8 cellular contexts compared by ENCODE assay signal in the genomic region with DNA sequence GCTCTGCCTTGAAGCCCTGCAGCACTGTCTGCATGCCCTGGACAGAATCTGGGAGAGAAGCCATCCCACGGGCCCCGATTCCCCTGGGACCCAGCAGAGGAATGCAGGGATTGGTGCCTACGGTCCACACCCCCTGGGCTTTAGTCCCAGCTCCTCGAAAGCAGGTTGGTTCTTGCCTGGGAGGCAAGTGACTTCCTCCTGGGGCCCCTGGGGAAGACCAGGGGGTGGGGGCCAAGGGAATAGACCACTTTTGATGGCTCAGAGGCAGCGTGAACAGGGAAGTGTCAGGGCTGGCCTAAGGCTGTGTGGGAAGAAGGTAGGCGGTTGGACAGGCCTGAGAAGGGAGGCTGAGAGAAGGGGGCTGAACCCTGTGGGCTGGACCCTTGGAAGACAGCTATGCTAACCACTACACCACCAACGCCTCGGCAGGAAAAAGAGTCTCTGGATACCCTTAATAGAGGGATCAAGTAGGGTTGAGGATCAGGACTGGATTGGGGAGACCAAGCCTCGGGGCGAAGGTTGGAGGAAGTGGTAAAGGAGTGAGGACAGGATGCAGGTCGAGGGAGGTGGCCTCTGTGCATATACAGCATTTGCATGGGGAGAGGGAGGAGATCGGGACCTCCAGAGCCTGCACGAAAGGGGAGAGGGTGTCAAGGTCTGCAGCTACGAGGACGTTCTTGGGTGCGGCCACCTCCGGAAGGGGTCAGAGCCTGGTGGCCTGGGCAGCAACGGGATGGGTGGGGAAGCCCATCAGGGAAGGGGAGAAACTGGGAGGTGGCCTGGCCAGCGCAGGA. TPM values are rescaled to one million over a fixed set of nuclear protein-coding genes. Genes with fewer than 3 reads are reported as not detected.
DNase-seq lines count a peak whose midpoint lies in the region; ATAC-seq, FAIRE-seq and TF ChIP-seq lines count a peak whose summit lies in the region.

No MANE protein-coding gene starts in this region.

- H4K91ac ChIP-seq in H9 (ENCODE audit: insufficient read length, low read depth, low read length), result no peak overlapping the region

- H2BK20ac ChIP-seq in H9 (ENCODE audit: low read depth, low read length, poor library complexity, severe bottlenecking), result no peak overlapping the region

- H3K9me3 Mint-ChIP-seq in H9, result peaks cover 0 to 6% of the 10 kb centered on the region in 2 experiments; a peak in 2 of 5 replicates

- peak overlapping the region; percentile 83 for H3K4me3 ChIP-seq in RWPE2 (ENCODE audit: severe bottlenecking)
- H3K4me3 ChIP-seq in effector memory CD4-positive, alpha-beta T cell (ENCODE audit: insufficient read depth, low read depth, low read length, poor library complexity, severe bottlenecking), result peak overlapping the region; percentile 80
- peak overlapping the region; percentile 98 for H3K4me3 ChIP-seq in mucosa of descending colon

- peak overlapping the region; percentile 88 for H3K4me2 ChIP-seq in H9 (ENCODE audit: insufficient read depth, insufficient read length, low read length)

- H3K27ac ChIP-seq in H9 (ENCODE audit: insufficient read length, low read depth, low read length), result no peak overlapping the region
- peak overlapping the region; percentile 99 for H3K27ac ChIP-seq in RWPE2 (ENCODE audit: poor library complexity, severe bottlenecking)
- peak overlapping the region; percentile 77 for H3K27ac ChIP-seq in effector memory CD4-positive, alpha-beta T cell (ENCODE audit: insufficient read depth, low read length, poor library complexity, severe bottlenecking)

- H3K4me1 Mint-ChIP-seq in H9, result peaks cover 2 to 10% of the 10 kb centered on the region in 2 experiments; a peak in 3 of 4 replicates

- H3K9me3 ChIP-seq in H9 (ENCODE audit: control insufficient read depth, low read depth, low read length), result no peaks in the 10 kb centered on the region
- no peaks in the 10 kb centered on the region for H3K9me3 ChIP-seq in RWPE2 (ENCODE audit: severe bottlenecking)
- no peaks in the 10 kb centered on the region for H3K9me3 ChIP-seq in effector memory CD4-positive, alpha-beta T cell (ENCODE audit: control insufficient read depth, low read length)
- no peaks in the 10 kb centered on the region for H3K9me3 ChIP-seq in mucosa of descending colon

- H3K4me3 Mint-ChIP-seq in H9, result peak overlapping the region; percentile 92 to 97

- H2BK12ac ChIP-seq in H9 (ENCODE audit: insufficient read length, low read depth, low read length), result no peak overlapping the region

- no peak overlapping the region for H2BK15ac ChIP-seq in H9 (ENCODE audit: low read depth, low read length)

- H3K27me3 Mint-ChIP-seq in H9 (ENCODE audit: low read depth), result peaks cover 2% of the 10 kb centered on the region; the same call in 1 of the 2 replicates

- no peak overlapping the region for H3K23ac ChIP-seq in H9 (ENCODE audit: insufficient read length, low read depth, low read length)

- no peak overlapping the region for H3K18ac ChIP-seq in H9 (ENCODE audit: insufficient read length, low read depth, low read length)

- FAIRE-seq in frontal cortex (lab: Jason Lieb, UNC), result no peak
- FAIRE-seq in urothelium cell line (lab: Jason Lieb, UNC), result no peak

- H3K4ac ChIP-seq in H9 (ENCODE audit: low read depth, low read length), result no peak overlapping the region

- no peak overlapping the region for H4K8ac ChIP-seq in H9 (replicated peaks; ENCODE audit: insufficient read length, low read depth, low read length)

- H3K36me3 ChIP-seq in RWPE2 (ENCODE audit: low read depth), result peaks cover 46% of the 10 kb centered on the region
- peaks cover 33% of the 10 kb centered on the region for H3K36me3 ChIP-seq in effector memory CD4-positive, alpha-beta T cell (ENCODE audit: control insufficient read depth, insufficient read depth, low read length)
- H3K36me3 ChIP-seq in mucosa of descending colon (ENCODE audit: low read depth), result peaks cover 4% of the 10 kb centered on the region

- DNase-seq in GM04503 (ENCODE audit: low read depth) (peak; percentile 58), H9 (no peak), RWPE2 (ENCODE audit: low spot score) (no peak), mucosa of descending colon (peak in 2 of 3 donors; percentile 49), epidermal melanocyte (ENCODE audit: insufficient read length, low spot score) (no peak), frontal cortex (ENCODE audit: low spot score in 2 of 2) (no peak), urothelium cell line (ENCODE audit: low spot score) (no peak)
- DNase-seq in effector memory CD4-positive, alpha-beta T cell, result no peak

- peaks cover 6% of the 10 kb centered on the region for H4K20me1 ChIP-seq in H9 (ENCODE audit: control insufficient read depth, insufficient read depth, insufficient read length)

- H3K36me3 Mint-ChIP-seq in H9 (ENCODE audit: insufficient read depth in 1 of 3, low read depth in 3 of 3), result peaks cover 7 to 27% (median 19%) of the 10 kb centered on the region in 3 experiments

- H2BK5ac ChIP-seq in H9 (ENCODE audit: insufficient read length, low read length), result no peak overlapping the region

- H3K56ac ChIP-seq in H9 (ENCODE audit: insufficient read length, low read depth, low read length), result no peak overlapping the region

- H4K5ac ChIP-seq in H9 (ENCODE audit: insufficient read length, low read depth, low read length), result no peak overlapping the region

- peak overlapping the region; percentile 42 to 91 (median 89); a peak in 6 of 7 replicates for H3K27ac Mint-ChIP-seq in H9

- ATAC-seq in RWPE2 (ENCODE audit: low read depth) (0 out of 3 replicates have a peak, but pooled peaks have one; percentile 7), mucosa of descending colon (peak; percentile 50)

- H2AFZ ChIP-seq in H9 (ENCODE audit: low read length), result no peak overlapping the region

- no peaks in the 10 kb centered on the region for H3K4me1 ChIP-seq in H9 (ENCODE audit: insufficient read depth, low read length)
- H3K4me1 ChIP-seq in RWPE2 (ENCODE audit: insufficient read depth, poor library complexity, severe bottlenecking), result peaks cover 8% of the 10 kb centered on the region
- peaks cover 14% of the 10 kb centered on the region for H3K4me1 ChIP-seq in effector memory CD4-positive, alpha-beta T cell (ENCODE audit: control insufficient read depth, insufficient read depth, low read length, poor library complexity, severe bottlenecking)
- peaks cover 13% of the 10 kb centered on the region for H3K4me1 ChIP-seq in mucosa of descending colon (ENCODE audit: low read depth)

- H3T11ph ChIP-seq in H9 (ENCODE audit: low read length), result no peak overlapping the region

- no CpG with 5 or more reads among the region's 19 CpGs for WGBS in H9 (ENCODE audit: extremely low coverage, insufficient read length, low lambda C conversion rate)

- intact Hi-C loops in mucosa of descending colon (cut with DNase I, micrococcal nuclease), result no loop called here

- no peaks in the 10 kb centered on the region for H3K27me3 ChIP-seq in H9 (ENCODE audit: insufficient read depth, low read length)
- H3K27me3 ChIP-seq in RWPE2 (ENCODE audit: insufficient read depth, poor library complexity, severe bottlenecking), result no peaks in the 10 kb centered on the region
- no peaks in the 10 kb centered on the region for H3K27me3 ChIP-seq in effector memory CD4-positive, alpha-beta T cell (replicated peaks; ENCODE audit: control insufficient read depth, insufficient read depth, low read length, poor library complexity, severe bottlenecking)

- H3K23me2 ChIP-seq in H9 (ENCODE audit: insufficient read length, low read depth, low read length, poor library complexity, severe bottlenecking), result peaks cover 7% of the 10 kb centered on the region

- peaks cover 6% of the 10 kb centered on the region for H3K79me1 ChIP-seq in H9 (ENCODE audit: insufficient read depth, low read depth, low read length, poor library complexity, severe bottlenecking)

- no peak overlapping the region for H3K14ac ChIP-seq in H9 (ENCODE audit: insufficient read depth, low read length)

- H2AK5ac ChIP-seq in H9 (ENCODE audit: insufficient read length, low read length), result no peak overlapping the region

- H3K9ac ChIP-seq in H9 (ENCODE audit: extremely low read depth, insufficient read length, low read length), result peak overlapping the region; percentile 78

- peaks cover 5% of the 10 kb centered on the region; the same call in 1 of the 2 replicates for H3K79me2 ChIP-seq in H9 (ENCODE audit: insufficient read depth, low read length)

- no peak overlapping the region for H2BK120ac ChIP-seq in H9 (ENCODE audit: low read depth, low read length, poor library complexity, severe bottlenecking)

- TF ChIP-seq CTCF in H9 (conservative IDR thresholded peaks at IDR 0.05) (no peak), RWPE2 (IDR thresholded peaks at IDR 0.05; ENCODE audit: poor library complexity, severe bottlenecking) (no peak), mucosa of descending colon (IDR thresholded peaks at IDR 0.05) (no peak)

RNA-seq across cellular contexts. Expression of a gene that starts 0.8 kb away (rescaled TPM):
- 43.3 and 46.4 TPM in 2 replicates for total RNA-seq in H9 (2021)
- 10 to 100 TPM; 67.8 to 89.3 (median 74.0) TPM for total RNA-seq in mucosa of descending colon
- 7.7 TPM for total RNA-seq in frontal cortex

RNA-seq across cellular contexts. Expression of a gene that starts 52.7 kb away (rescaled TPM):
- total RNA-seq in H9 (2021) (43.4 and 47.0 TPM in 2 replicates), mucosa of descending colon (10 to 100 TPM; 50.2 to 85.9 (median 54.8) TPM), frontal cortex (33.4 TPM)

Comparison
In these comparisons a context has a peak if more than half of its experiments do, and no peak if none do; other contexts are left out.
1. DNase-seq: peak in GM04503 (single experiment) and mucosa of descending colon (2 of 3); none in H9 (single experiment), RWPE2 (single experiment), effector memory CD4-positive, alpha-beta T cell (0 of 3), epidermal melanocyte (single experiment), frontal cortex (0 of 2) and urothelium cell line (single experiment).
2. Peak in every context shown above with its lines, with median percentiles within 50 percentile points of each other: H3K4me3 ChIP-seq.